In the genomic region with DNA sequence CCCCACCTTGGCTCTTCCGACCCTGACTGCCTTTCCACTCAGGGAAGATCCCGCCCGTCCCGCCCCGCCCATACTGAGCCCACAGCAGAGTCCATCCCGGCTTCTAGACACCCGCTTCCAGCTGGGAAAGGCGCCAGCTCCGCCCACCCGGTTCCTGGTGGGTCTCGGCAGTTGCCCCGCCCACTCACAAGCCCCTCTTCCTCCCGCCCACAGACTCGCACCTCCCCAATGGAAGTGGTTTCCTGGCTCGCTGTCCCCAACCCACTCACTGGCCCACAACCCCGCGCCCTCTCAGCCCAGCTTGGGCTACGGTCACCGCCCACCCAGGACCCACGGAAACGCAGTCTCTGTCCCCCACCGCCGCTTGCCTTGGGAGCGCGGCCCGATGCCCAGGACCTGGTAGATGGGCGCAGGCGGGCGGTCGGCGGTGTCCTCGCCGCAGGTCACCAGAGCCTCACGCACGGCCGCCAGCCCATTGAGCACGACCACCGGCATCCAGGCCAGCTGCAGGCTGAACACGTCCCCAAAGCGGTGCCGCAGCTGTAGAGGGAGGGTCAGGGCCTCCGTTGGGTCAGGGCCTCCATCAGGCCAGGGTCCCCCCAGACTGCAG, we compare ENCODE assay signal across 1 cellular context.
TF ChIP-seq lines count a peak whose summit lies in the region.

No MANE protein-coding gene starts in this region.

TF ChIP-seq in WTC11, 78 proteins besides CTCF, POLR2A, EP300 and RAD21 (continued from another document):
- TF ChIP-seq ZNF219 (CRISPR knock-in tag; IDR thresholded peaks at IDR 0.05; ENCODE audit: borderline replicate concordance): no peak
- TF ChIP-seq ZNF396 (CRISPR knock-in tag; IDR thresholded peaks at IDR 0.05; ENCODE audit: borderline replicate concordance): no peak
- no peak for TF ChIP-seq NR2C2 (CRISPR knock-in tag; IDR thresholded peaks at IDR 0.05)
- no peak for TF ChIP-seq RELA (CRISPR knock-in tag; IDR thresholded peaks at IDR 0.05; ENCODE audit: borderline replicate concordance)
- TF ChIP-seq, protein P1, sequence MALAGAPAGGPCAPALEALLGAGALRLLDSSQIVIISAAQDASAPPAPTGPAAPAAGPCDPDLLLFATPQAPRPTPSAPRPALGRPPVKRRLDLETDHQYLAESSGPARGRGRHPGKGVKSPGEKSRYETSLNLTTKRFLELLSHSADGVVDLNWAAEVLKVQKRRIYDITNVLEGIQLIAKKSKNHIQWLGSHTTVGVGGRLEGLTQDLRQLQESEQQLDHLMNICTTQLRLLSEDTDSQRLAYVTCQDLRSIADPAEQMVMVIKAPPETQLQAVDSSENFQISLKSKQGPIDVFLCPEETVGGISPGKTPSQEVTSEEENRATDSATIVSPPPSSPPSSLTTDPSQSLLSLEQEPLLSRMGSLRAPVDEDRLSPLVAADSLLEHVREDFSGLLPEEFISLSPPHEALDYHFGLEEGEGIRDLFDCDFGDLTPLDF (CRISPR knock-in tag; IDR thresholded peaks at IDR 0.05): no peak
- TF ChIP-seq MXD4 (CRISPR knock-in tag; IDR thresholded peaks at IDR 0.05; ENCODE audit: borderline replicate concordance): no peak
- TF ChIP-seq SMAD4 (CRISPR knock-in tag; IDR thresholded peaks at IDR 0.05): no peak
- no peak for TF ChIP-seq TEAD4 (CRISPR knock-in tag; IDR thresholded peaks at IDR 0.05)
- no peak for TF ChIP-seq FOXJ3 (CRISPR knock-in tag; IDR thresholded peaks at IDR 0.05; ENCODE audit: borderline replicate concordance)
- TF ChIP-seq, protein P2, sequence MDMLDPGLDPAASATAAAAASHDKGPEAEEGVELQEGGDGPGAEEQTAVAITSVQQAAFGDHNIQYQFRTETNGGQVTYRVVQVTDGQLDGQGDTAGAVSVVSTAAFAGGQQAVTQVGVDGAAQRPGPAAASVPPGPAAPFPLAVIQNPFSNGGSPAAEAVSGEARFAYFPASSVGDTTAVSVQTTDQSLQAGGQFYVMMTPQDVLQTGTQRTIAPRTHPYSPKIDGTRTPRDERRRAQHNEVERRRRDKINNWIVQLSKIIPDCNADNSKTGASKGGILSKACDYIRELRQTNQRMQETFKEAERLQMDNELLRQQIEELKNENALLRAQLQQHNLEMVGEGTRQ (CRISPR knock-in tag; IDR thresholded peaks at IDR 0.05): no peak
- no peak for TF ChIP-seq ZBTB21 (CRISPR knock-in tag; IDR thresholded peaks at IDR 0.05; ENCODE audit: borderline replicate concordance)
- TF ChIP-seq, protein P3, sequence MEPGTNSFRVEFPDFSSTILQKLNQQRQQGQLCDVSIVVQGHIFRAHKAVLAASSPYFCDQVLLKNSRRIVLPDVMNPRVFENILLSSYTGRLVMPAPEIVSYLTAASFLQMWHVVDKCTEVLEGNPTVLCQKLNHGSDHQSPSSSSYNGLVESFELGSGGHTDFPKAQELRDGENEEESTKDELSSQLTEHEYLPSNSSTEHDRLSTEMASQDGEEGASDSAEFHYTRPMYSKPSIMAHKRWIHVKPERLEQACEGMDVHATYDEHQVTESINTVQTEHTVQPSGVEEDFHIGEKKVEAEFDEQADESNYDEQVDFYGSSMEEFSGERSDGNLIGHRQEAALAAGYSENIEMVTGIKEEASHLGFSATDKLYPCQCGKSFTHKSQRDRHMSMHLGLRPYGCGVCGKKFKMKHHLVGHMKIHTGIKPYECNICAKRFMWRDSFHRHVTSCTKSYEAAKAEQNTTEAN (CRISPR knock-in tag; IDR thresholded peaks at IDR 0.05): no peak
TF ChIP-seq in WTC11: peak in this region for 0.
